In genomic region chr1:109208431-109208830, GRCh38 we compare ENCODE assay signal across 22 cellular contexts. TPM values are rescaled to one million over a fixed set of nuclear protein-coding genes. Genes with fewer than 3 reads are reported as not detected.
DNase-seq lines count a peak whose midpoint lies in the region; ATAC-seq, FAIRE-seq and TF ChIP-seq lines count a peak whose summit lies in the region.
"Had no signal": no experiment of that assay in that cellular context is flagged by ENCODE, and none has a peak within 500 bp of the region (broad histone marks: within the 10 kb centered on the region; RNA-seq: fewer than 3 reads in every experiment).

No MANE protein-coding gene starts in this region.

- H3K27me3 Mint-ChIP-seq in astrocyte (ENCODE audit: low read depth, unreplicated experiment) = no peaks in the 10 kb centered on the region
- H3K27me3 Mint-ChIP-seq: activated CD4-positive, alpha-beta memory T cell treated with anti-CD3 and anti-CD28 coated beads for 36 hours; central memory CD8-positive, alpha-beta T cell; IgD-negative memory B cell had no signal

- no peaks in the 10 kb centered on the region for H4K20me1 ChIP-seq in astrocyte (ENCODE audit: insufficient read depth, low read length)

- H3K79me2 ChIP-seq in astrocyte (ENCODE audit: insufficient read depth, low read length) = no peaks in the 10 kb centered on the region

- no peaks in the 10 kb centered on the region for H3K36me3 ChIP-seq in heart left ventricle
- no peaks in the 10 kb centered on the region for H3K36me3 ChIP-seq in astrocyte (ENCODE audit: insufficient read depth, low read length)
- no peaks in the 10 kb centered on the region for H3K36me3 ChIP-seq in tibial artery
- H3K36me3 ChIP-seq: esophagus muscularis mucosa, left lung had no signal

- H3K9me3 ChIP-seq in heart left ventricle (no peaks in the 10 kb centered on the region), astrocyte (ENCODE audit: insufficient read depth, low read depth, low read length) (no peaks in the 10 kb centered on the region), tibial artery (no peaks in the 10 kb centered on the region)
- H3K9me3 ChIP-seq: esophagus muscularis mucosa, left lung had no signal

- intact Hi-C loops in heart left ventricle (cut with DNase I) (no loop called here), cardiac septum (cut with DNase I) (no loop called here), tibial artery (cut with DNase I; ENCODE audit: low total_unique reads) (no loop called here)

- no peak overlapping the region for H3K27ac Mint-ChIP-seq in astrocyte (ENCODE audit: unreplicated experiment)
- H3K27ac Mint-ChIP-seq: activated B cell treated with CpG ODN at 0.5 μM for 24 hours; activated CD4-positive, alpha-beta memory T cell treated with anti-CD3 and anti-CD28 coated beads for 36 hours; IgD-negative memory B cell had no signal

- no peak overlapping the region for H3K9ac ChIP-seq in astrocyte (ENCODE audit: low read length)

- WGBS in heart left ventricle, 4 donors = 73 to 85% (median 78%) methylated on average over 6 of the region's 6 CpGs

- no peaks in the 10 kb centered on the region for H3K36me3 Mint-ChIP-seq in astrocyte (ENCODE audit: low read depth, unreplicated experiment)
- H3K36me3 Mint-ChIP-seq: activated CD4-positive, alpha-beta memory T cell treated with anti-CD3 and anti-CD28 coated beads for 36 hours; IgD-negative memory B cell had no signal

- no peak for FAIRE-seq in astrocyte (lab: Jason Lieb, UNC)
- FAIRE-seq: urothelium cell line had no signal

- H3K4me3 ChIP-seq in heart left ventricle (peak overlapping the region in 7 of 12 donors; percentile 6 to 48 (median 16)), astrocyte (ENCODE audit: insufficient read depth, low read depth, low read length) (no peak overlapping the region), tibial artery (peak overlapping the region; percentile 33 to 39)
- H3K4me3 ChIP-seq: left lung had no signal

- TF ChIP-seq POLR2A in heart left ventricle (IDR thresholded peaks at IDR 0.05) = no peak

- H3K27ac ChIP-seq in heart left ventricle (no peak overlapping the region), astrocyte (ENCODE audit: low read depth, low read length) (no peak overlapping the region), foreskin keratinocyte (peak overlapping the region; percentile 10), tibial artery (peak overlapping the region in 1 of 2 donors; percentile 31)
- H3K27ac ChIP-seq: esophagus muscularis mucosa, left lung had no signal

- no peak overlapping the region for H2AFZ ChIP-seq in astrocyte (ENCODE audit: low read depth, low read length)

- TF ChIP-seq CTCF in heart left ventricle (IDR thresholded peaks at IDR 0.05) (no peak), astrocyte (IDR thresholded peaks at IDR 0.05; ENCODE audit: insufficient read depth, low read depth, low read length) (no peak), foreskin keratinocyte (conservative IDR thresholded peaks at IDR 0.05) (no peak), tibial artery (IDR thresholded peaks at IDR 0.05) (no peak)

- H3K4me1 Mint-ChIP-seq in astrocyte (ENCODE audit: low read depth, unreplicated experiment) = peaks cover 16% of the 10 kb centered on the region
- H3K4me1 Mint-ChIP-seq: central memory CD8-positive, alpha-beta T cell had no signal

- DNase-seq in heart left ventricle = no peak
- no peak for DNase-seq in cardiac septum (ENCODE audit: low spot score)
- peak; percentile 21 for DNase-seq in astrocyte (ENCODE audit: low read depth)
- DNase-seq in foreskin keratinocyte = peak in 1 of 2 donors; percentile 60
- no peak for DNase-seq in tibial artery
- DNase-seq in NCI-H526 (lab: John Stamatoyannopoulos, UW) = no peak
- DNase-seq: ACHN; activated B cell treated with CpG ODN at 0.5 μM for 24 hours; activated CD4-positive, alpha-beta memory T cell treated with anti-CD3 and anti-CD28 coated beads for 36 hours; activated naive CD4-positive, alpha-beta T cell; amniotic stem cell; effector memory CD4-positive, alpha-beta T cell; left lung; NCI-H146; NCI-H345 had no signal

- no peak for ATAC-seq in heart left ventricle
- ATAC-seq in foreskin keratinocyte = peak; percentile 40
- ATAC-seq in HG03280 (IDR thresholded peaks at IDR 0.05; ENCODE audit: unreplicated experiment) = no peak
- ATAC-seq in GM21423 (IDR thresholded peaks at IDR 0.05; ENCODE audit: unreplicated experiment) = no peak
- ATAC-seq: left lung, Panc1 had no signal

- H3K27me3 ChIP-seq in heart left ventricle (no peaks in the 10 kb centered on the region), astrocyte (ENCODE audit: insufficient read depth, low read length) (no peaks in the 10 kb centered on the region), foreskin keratinocyte (no peaks in the 10 kb centered on the region), tibial artery (no peaks in the 10 kb centered on the region)
- H3K27me3 ChIP-seq: esophagus muscularis mucosa, left lung had no signal

- peak overlapping the region; percentile 59 for H3K4me2 ChIP-seq in astrocyte (ENCODE audit: low read length)

- H3K4me1 ChIP-seq in heart left ventricle = peaks cover 0 to 9% (median 1%) of the 10 kb centered on the region in 12 donors
- peaks cover 8% of the 10 kb centered on the region for H3K4me1 ChIP-seq in astrocyte (ENCODE audit: insufficient read depth, low read length)
- peaks cover 27% of the 10 kb centered on the region for H3K4me1 ChIP-seq in foreskin keratinocyte
- peaks cover 0 to 15% (median 0%) of the 10 kb centered on the region in 4 donors for H3K4me1 ChIP-seq in tibial artery

- H3K9me3 Mint-ChIP-seq in astrocyte (ENCODE audit: unreplicated experiment) = peaks cover 2% of the 10 kb centered on the region
- H3K9me3 Mint-ChIP-seq: activated B cell treated with CpG ODN at 0.5 μM for 24 hours; activated CD4-positive, alpha-beta memory T cell treated with anti-CD3 and anti-CD28 coated beads for 36 hours; central memory CD8-positive, alpha-beta T cell; IgD-negative memory B cell had no signal

- H3K4me3 Mint-ChIP-seq in astrocyte (ENCODE audit: unreplicated experiment) = no peak overlapping the region
- H3K4me3 Mint-ChIP-seq: activated B cell treated with CpG ODN at 0.5 μM for 24 hours; activated CD4-positive, alpha-beta memory T cell treated with anti-CD3 and anti-CD28 coated beads for 36 hours; central memory CD8-positive, alpha-beta T cell; IgD-negative memory B cell had no signal

RNA-seq across cellular contexts. Expression of gene SARS1, which starts 5.3 kb away (rescaled TPM):
- 100 to 1,000 TPM in 6 of 9 donors, 10 to 100 TPM in 3; 88.5 to 113 (median 102) TPM for total RNA-seq in heart left ventricle
- 100 to 1,000 TPM in 1 of 2 donors, 10 to 100 TPM in 1; 41.1 to 179 TPM for polyA plus RNA-seq in heart left ventricle
- 104 TPM for total RNA-seq in cardiac septum
- total RNA-seq in astrocyte = 350 and 355 TPM in 2 replicates
- total RNA-seq in foreskin keratinocyte = 225 and 279 TPM in 2 replicates
- 189 and 238 TPM in 2 replicates for polyA plus RNA-seq in foreskin keratinocyte

RNA-seq across cellular contexts. Expression of gene CELSR2, which starts 40.9 kb away (rescaled TPM):
- total RNA-seq in heart left ventricle (10 to 100 TPM in 1 of 9 donors, 1 to 10 TPM in 8; 2.5 to 11.9 (median 8.6) TPM), cardiac septum (7.1 TPM), astrocyte (8.5 and 10.0 TPM in 2 replicates), foreskin keratinocyte (14.1 and 16.0 TPM in 2 replicates)
- polyA plus RNA-seq in heart left ventricle (1 to 10 TPM; 1.6 to 2.1 TPM), foreskin keratinocyte (7.9 and 8.1 TPM in 2 replicates)
